ENCODE assay signal across 12 cellular contexts in genomic region chr12:133058203-133059125, GRCh38. TPM values are rescaled to one million over a fixed set of nuclear protein-coding genes. Genes with fewer than 3 reads are reported as not detected.
A peak's percentile ranks its signal among the peaks of the same experiment; 100 is the strongest.
DNase-seq lines count a peak whose midpoint lies in the region; ATAC-seq and TF ChIP-seq lines count a peak whose summit lies in the region.
"Had no signal": no experiment of that assay in that cellular context is flagged by ENCODE, and none has a peak within 500 bp of the region (broad histone marks: within the 10 kb centered on the region; RNA-seq: fewer than 3 reads in every experiment).

No MANE protein-coding gene starts in this region.

- CTCF ChIA-PET in mammary epithelial cell (lab: Charles Lee; ENCODE audit: low non-redundant PET) = no interaction called here

- H3K9ac ChIP-seq in mammary epithelial cell (ENCODE audit: insufficient read depth, low read length) (no peak overlapping the region), mucosa of rectum (ENCODE audit: low read depth in 1 of 2, low read length in 2 of 2) (no peak overlapping the region)

- H3K27ac ChIP-seq in mammary epithelial cell (ENCODE audit: insufficient read depth, low read depth, low read length) = no peak overlapping the region
- no peak overlapping the region for H3K27ac ChIP-seq in mucosa of rectum (ENCODE audit: low read depth in 2 of 2, low read length in 2 of 2)
- no peak overlapping the region for H3K27ac ChIP-seq in gastrocnemius medialis
- H3K27ac ChIP-seq: colonic mucosa had no signal

- H3K9me3 ChIP-seq in mammary epithelial cell (replicated peaks; ENCODE audit: insufficient read depth, low read length) (peaks cover 77% of the 10 kb centered on the region), mucosa of rectum (ENCODE audit: control insufficient read depth in 2 of 2, low read length in 2 of 2) (peaks cover 77% of the 10 kb centered on the region in 2 donors), gastrocnemius medialis (peaks cover 49 to 90% (median 70%) of the 10 kb centered on the region in 3 donors)

- DNase-seq in Caki2 (ENCODE audit: low read depth) (peak; percentile 47), HT1080 (ENCODE audit: low read depth) (peak; percentile 12), mammary epithelial cell (peak; percentile 6), iPS-NIHi11 (ENCODE audit: low spot score) (no peak), EL (no peak), gastrocnemius medialis (no peak)
- no peak for DNase-seq in NK-92 treated with Interleukin-12 subunit alpha and Interleukin-12 subunit beta, amount 100 ng/mL, for 24 hours (lab: John Stamatoyannopoulos, UW)
- DNase-seq: activated CD4-positive, alpha-beta T cell treated with anti-CD3 and anti-CD28 coated beads for 1 hour; colonic mucosa; nephron progenitor cell; Right ventricle myocardium superior had no signal

- H3K36me3 ChIP-seq in mammary epithelial cell (ENCODE audit: insufficient read depth, low read length) = peaks cover 9% of the 10 kb centered on the region
- H3K36me3 ChIP-seq in mucosa of rectum (ENCODE audit: control insufficient read depth in 2 of 2, insufficient read depth in 2 of 2, low read length in 2 of 2) = peaks cover 20 to 24% of the 10 kb centered on the region in 2 donors
- H3K36me3 ChIP-seq in gastrocnemius medialis = peaks cover 23 to 84% of the 10 kb centered on the region in 2 donors

- 84% methylated on average over 8 of the region's 8 CpGs for WGBS in mammary epithelial cell (ENCODE audit: low coverage, missing lambda C conversion rate)

- ATAC-seq in gastrocnemius medialis = no peak

- no TSS peak for BruUV-seq in mammary epithelial cell (replicated peaks; lab: Mats Ljungman, UMichigan)

- intact Hi-C loops in mammary epithelial cell (cut with micrococcal nuclease) = no loop called here
- intact Hi-C loops in gastrocnemius medialis (cut with DNase I; ENCODE audit: low total_unique reads) = no loop called here

- TF ChIP-seq CTCF in mammary epithelial cell (conservative IDR thresholded peaks at IDR 0.05 in 1 of 2, IDR thresholded peaks at IDR 0.05 in 1 of 2; ENCODE audit: extremely low read depth in 1 of 2, insufficient read depth in 1 of 2, low read depth in 1 of 2, low read length in 2 of 2) (no peak), gastrocnemius medialis (IDR thresholded peaks at IDR 0.05 in 4 of 5, conservative IDR thresholded peaks at IDR 0.05 in 1 of 5) (no peak)

- dilution Hi-C loops in mammary epithelial cell (cut with HindIII; ENCODE audit: low sequenced_read_pairs) = loop anchor here (5.0 to 10.0 kb wide), 3 partner anchors 49 to 244 kb away; no protein-coding TSS in a partner anchor

- H3K79me2 ChIP-seq in mammary epithelial cell (ENCODE audit: insufficient read depth, low read length) = no peaks in the 10 kb centered on the region

- no peaks in the 10 kb centered on the region for H4K20me1 ChIP-seq in mammary epithelial cell (ENCODE audit: insufficient read depth, low read length)

- no peak for TF ChIP-seq POLR2A in gastrocnemius medialis (IDR thresholded peaks at IDR 0.05)

- no peak overlapping the region for H3K4me2 ChIP-seq in mammary epithelial cell (ENCODE audit: insufficient read depth, low read depth, low read length)

- H3K4me1 ChIP-seq in mammary epithelial cell (ENCODE audit: insufficient read depth, low read length) (no peaks in the 10 kb centered on the region), mucosa of rectum (ENCODE audit: control insufficient read depth in 2 of 2, insufficient read depth in 2 of 2, low read length in 2 of 2) (no peaks in the 10 kb centered on the region), gastrocnemius medialis (no peaks in the 10 kb centered on the region)
- H3K4me1 ChIP-seq: colonic mucosa had no signal

- no peak overlapping the region for H2AFZ ChIP-seq in mammary epithelial cell (ENCODE audit: low read depth, low read length)

- H3K4me3 ChIP-seq in mammary epithelial cell (replicated peaks in 1 of 3; ENCODE audit: insufficient read depth in 1 of 3, low read depth in 2 of 3, low read length in 3 of 3) (no peak overlapping the region), mucosa of rectum (ENCODE audit: low read length in 2 of 2) (peak overlapping the region; percentile 34 to 45), gastrocnemius medialis (peak overlapping the region in 1 of 4 donors; percentile 29)
- H3K4me3 ChIP-seq: colonic mucosa had no signal

- in situ Hi-C loops in Caki2 (cut with HindIII; ENCODE audit: low pct_unique_long_range_greater_than_20kb, low sequenced_read_pairs) = no loop called here
- in situ Hi-C loops in mammary epithelial cell (cut with MboI; ENCODE audit: low sequenced_read_pairs in 2 of 2) = no loop called here
- in situ Hi-C loops in gastrocnemius medialis (cut with MboI; ENCODE audit: low sequenced_read_pairs in 4 of 4) = no loop called here

- H3K27me3 ChIP-seq in mammary epithelial cell (ENCODE audit: insufficient read depth, low read length) (no peaks in the 10 kb centered on the region), mucosa of rectum (ENCODE audit: control insufficient read depth in 2 of 2, insufficient read depth in 2 of 2, low read length in 2 of 2) (no peaks in the 10 kb centered on the region), gastrocnemius medialis (peaks cover 0 to 14% (median 0%) of the 10 kb centered on the region in 3 donors)
- H3K27me3 ChIP-seq: colonic mucosa had no signal

RNA-seq across cellular contexts. Expression of gene ZNF84, which starts 21.2 kb away (rescaled TPM):
- total RNA-seq in Caki2 (2014; rRNA removed; shearing (Covaris generic); ENCODE audit: low replicate concordance) = 7.1 and 9.0 TPM in 2 replicates
- total RNA-seq in HT1080 (2014; rRNA removed; shearing (Covaris generic)) = 13.4 and 14.3 TPM in 2 replicates
- polyA plus RNA-seq in HT1080 (2015; cell fraction: cytosol; rRNA removed) = 7.2 and 10.4 TPM in 2 replicates
- 39.0 and 42.5 TPM in 2 replicates for polyA plus RNA-seq in HT1080 (2015; cell fraction: nucleus; rRNA removed)
- 10 to 100 TPM; 18.9 to 21.5 TPM for total RNA-seq in mammary epithelial cell
- polyA plus RNA-seq in mammary epithelial cell = 7.7 TPM
- 4.1 TPM for polyA minus RNA-seq in mammary epithelial cell
- 10 to 100 TPM in 2 of 4 donors, 1 to 10 TPM in 2; 5.3 to 20.9 (median 13.5) TPM for total RNA-seq in gastrocnemius medialis

RNA-seq across cellular contexts. Expression of gene ZNF140, which starts 22.3 kb away (rescaled TPM):
- total RNA-seq in Caki2 (2014; rRNA removed; shearing (Covaris generic); ENCODE audit: low replicate concordance) = 8.6 and 14.1 TPM in 2 replicates
- 14.9 and 15.2 TPM in 2 replicates for total RNA-seq in HT1080 (2014; rRNA removed; shearing (Covaris generic))
- polyA plus RNA-seq in HT1080 (2015; cell fraction: cytosol; rRNA removed) = 8.2 and 11.4 TPM in 2 replicates
- polyA plus RNA-seq in HT1080 (2015; cell fraction: nucleus; rRNA removed) = 11.8 and 13.6 TPM in 2 replicates
- total RNA-seq in mammary epithelial cell (10 to 100 TPM; 15.7 to 31.3 TPM), gastrocnemius medialis (10 to 100 TPM in 2 of 4 donors, 1 to 10 TPM in 2; 5.4 to 14.5 (median 9.0) TPM)
- 10.8 TPM for polyA plus RNA-seq in mammary epithelial cell
- polyA minus RNA-seq in mammary epithelial cell = 4.9 TPM

Comparison
In these comparisons a context has a peak if more than half of its experiments do, and no peak if none do; other contexts are left out.
1. DNase-seq: peak in Caki2 (single experiment), HT1080 (single experiment) and mammary epithelial cell (single experiment); none in iPS-NIHi11 (single experiment), EL (single experiment), gastrocnemius medialis (0 of 2) and NK-92 treated with Interleukin-12 subunit alpha and Interleukin-12 subunit beta, amount 100 ng/mL, for 24 hours (single experiment).
2. H3K4me3 ChIP-seq: peak in mucosa of rectum (2 of 2); none in mammary epithelial cell (0 of 3).